1 cellular context compared by ENCODE assay signal in the genomic region with DNA sequence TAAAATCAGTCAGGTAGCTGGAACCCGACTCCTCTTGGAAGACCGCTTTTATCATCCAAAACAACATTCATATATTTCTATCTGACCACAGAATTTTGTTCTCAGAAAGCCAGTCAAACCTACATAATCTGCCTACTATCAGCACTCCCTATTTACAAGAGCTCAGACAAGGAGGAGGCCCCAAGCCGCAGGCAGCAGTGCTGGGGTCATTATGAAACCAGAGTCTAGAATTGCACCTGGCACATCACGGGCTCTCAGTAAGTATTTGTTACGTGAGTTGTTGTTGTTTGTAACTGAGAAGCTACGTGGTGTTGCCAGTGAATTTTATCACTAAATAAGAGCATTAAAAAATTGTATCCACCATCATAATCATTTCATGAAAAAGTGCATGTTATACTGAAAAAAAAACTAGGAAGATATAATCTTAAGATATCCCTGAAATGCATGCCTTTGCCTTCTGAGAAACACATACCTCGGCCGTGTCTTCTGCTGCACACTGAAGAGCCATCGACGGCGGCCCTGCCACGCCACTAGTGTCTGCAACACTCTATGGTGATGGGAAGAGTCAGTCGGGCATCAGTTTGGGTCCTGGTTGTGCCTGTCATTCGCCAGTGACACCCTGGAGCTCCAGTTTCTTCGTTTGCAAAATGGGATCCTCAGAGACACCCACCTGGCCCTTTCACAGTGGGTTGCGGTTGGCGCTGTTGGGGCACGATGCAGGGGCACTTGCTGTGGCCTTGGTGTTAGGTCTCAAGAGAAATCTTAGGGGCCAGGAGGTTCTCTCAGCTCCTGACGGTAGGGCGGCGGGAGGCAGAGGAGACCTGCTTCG.
TF ChIP-seq lines count a peak whose summit lies in the region.

No MANE protein-coding gene starts in this region.

TF ChIP-seq in GM12878, 131 proteins besides CTCF, POLR2A, EP300 and RAD21:
- TF ChIP-seq RUNX3 (IDR thresholded peaks at IDR 0.05; ENCODE audit: low read length) (peak; percentile 66), CBX3 (IDR thresholded peaks at IDR 0.05; ENCODE audit: borderline replicate concordance, low read depth) (no peak), NFIC (IDR thresholded peaks at IDR 0.05; ENCODE audit: low read depth, low read length) (0 out of 2 replicates have a peak, but pooled peaks have one; percentile 26), TCF7 (IDR thresholded peaks at IDR 0.05; ENCODE audit: borderline replicate concordance) (no peak), TAF1 (IDR thresholded peaks at IDR 0.05; ENCODE audit: borderline replicate concordance, low read depth, low read length) (no peak), SRF (IDR thresholded peaks at IDR 0.05; ENCODE audit: low read depth in 2 of 2, low read length in 2 of 2) (no peak), BRCA1 (IDR thresholded peaks at IDR 0.05; ENCODE audit: low read depth, low read length) (no peak), CREM (IDR thresholded peaks at IDR 0.05; ENCODE audit: low read depth) (0 out of 2 replicates have a peak, but pooled peaks have one; percentile 19)
- TF ChIP-seq, protein P1, sequence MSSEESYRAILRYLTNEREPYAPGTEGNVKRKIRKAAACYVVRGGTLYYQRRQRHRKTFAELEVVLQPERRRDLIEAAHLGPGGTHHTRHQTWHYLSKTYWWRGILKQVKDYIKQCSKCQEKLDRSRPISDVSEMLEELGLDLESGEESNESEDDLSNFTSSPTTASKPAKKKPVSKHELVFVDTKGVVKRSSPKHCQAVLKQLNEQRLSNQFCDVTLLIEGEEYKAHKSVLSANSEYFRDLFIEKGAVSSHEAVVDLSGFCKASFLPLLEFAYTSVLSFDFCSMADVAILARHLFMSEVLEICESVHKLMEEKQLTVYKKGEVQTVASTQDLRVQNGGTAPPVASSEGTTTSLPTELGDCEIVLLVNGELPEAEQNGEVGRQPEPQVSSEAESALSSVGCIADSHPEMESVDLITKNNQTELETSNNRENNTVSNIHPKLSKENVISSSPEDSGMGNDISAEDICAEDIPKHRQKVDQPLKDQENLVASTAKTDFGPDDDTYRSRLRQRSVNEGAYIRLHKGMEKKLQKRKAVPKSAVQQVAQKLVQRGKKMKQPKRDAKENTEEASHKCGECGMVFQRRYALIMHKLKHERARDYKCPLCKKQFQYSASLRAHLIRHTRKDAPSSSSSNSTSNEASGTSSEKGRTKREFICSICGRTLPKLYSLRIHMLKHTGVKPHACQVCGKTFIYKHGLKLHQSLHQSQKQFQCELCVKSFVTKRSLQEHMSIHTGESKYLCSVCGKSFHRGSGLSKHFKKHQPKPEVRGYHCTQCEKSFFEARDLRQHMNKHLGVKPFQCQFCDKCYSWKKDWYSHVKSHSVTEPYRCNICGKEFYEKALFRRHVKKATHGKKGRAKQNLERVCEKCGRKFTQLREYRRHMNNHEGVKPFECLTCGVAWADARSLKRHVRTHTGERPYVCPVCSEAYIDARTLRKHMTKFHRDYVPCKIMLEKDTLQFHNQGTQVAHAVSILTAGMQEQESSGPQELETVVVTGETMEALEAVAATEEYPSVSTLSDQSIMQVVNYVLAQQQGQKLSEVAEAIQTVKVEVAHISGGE (CRISPR knock-in tag; IDR thresholded peaks at IDR 0.05): no peak
- TF ChIP-seq, protein P2, sequence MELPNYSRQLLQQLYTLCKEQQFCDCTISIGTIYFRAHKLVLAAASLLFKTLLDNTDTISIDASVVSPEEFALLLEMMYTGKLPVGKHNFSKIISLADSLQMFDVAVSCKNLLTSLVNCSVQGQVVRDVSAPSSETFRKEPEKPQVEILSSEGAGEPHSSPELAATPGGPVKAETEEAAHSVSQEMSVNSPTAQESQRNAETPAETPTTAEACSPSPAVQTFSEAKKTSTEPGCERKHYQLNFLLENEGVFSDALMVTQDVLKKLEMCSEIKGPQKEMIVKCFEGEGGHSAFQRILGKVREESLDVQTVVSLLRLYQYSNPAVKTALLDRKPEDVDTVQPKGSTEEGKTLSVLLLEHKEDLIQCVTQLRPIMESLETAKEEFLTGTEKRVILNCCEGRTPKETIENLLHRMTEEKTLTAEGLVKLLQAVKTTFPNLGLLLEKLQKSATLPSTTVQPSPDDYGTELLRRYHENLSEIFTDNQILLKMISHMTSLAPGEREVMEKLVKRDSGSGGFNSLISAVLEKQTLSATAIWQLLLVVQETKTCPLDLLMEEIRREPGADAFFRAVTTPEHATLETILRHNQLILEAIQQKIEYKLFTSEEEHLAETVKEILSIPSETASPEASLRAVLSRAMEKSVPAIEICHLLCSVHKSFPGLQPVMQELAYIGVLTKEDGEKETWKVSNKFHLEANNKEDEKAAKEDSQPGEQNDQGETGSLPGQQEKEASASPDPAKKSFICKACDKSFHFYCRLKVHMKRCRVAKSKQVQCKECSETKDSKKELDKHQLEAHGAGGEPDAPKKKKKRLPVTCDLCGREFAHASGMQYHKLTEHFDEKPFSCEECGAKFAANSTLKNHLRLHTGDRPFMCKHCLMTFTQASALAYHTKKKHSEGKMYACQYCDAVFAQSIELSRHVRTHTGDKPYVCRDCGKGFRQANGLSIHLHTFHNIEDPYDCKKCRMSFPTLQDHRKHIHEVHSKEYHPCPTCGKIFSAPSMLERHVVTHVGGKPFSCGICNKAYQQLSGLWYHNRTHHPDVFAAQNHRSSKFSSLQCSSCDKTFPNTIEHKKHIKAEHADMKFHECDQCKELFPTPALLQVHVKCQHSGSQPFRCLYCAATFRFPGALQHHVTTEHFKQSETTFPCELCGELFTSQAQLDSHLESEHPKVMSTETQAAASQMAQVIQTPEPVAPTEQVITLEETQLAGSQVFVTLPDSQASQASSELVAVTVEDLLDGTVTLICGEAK (IDR thresholded peaks at IDR 0.05; ENCODE audit: borderline replicate concordance): no peak
- TF ChIP-seq, protein P3, sequence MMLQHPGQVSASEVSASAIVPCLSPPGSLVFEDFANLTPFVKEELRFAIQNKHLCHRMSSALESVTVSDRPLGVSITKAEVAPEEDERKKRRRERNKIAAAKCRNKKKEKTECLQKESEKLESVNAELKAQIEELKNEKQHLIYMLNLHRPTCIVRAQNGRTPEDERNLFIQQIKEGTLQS (IDR thresholded peaks at IDR 0.05; ENCODE audit: borderline replicate concordance, extremely low read depth, low read depth, low read length): no peak
